ENCODE assay signal across 12 cellular contexts in genomic region chr5:127867006-127867788, GRCh38.
A peak's percentile ranks its signal among the peaks of the same experiment; 100 is the strongest.
DNase-seq lines count a peak whose midpoint lies in the region; ATAC-seq and TF ChIP-seq lines count a peak whose summit lies in the region.
"Had no signal": no experiment of that assay in that cellular context is flagged by ENCODE, and none has a peak within 500 bp of the region (broad histone marks: within the 10 kb centered on the region; RNA-seq: fewer than 3 reads in every experiment).

No MANE protein-coding gene starts in this region.

- ATAC-seq in GM21423 (IDR thresholded peaks at IDR 0.05; ENCODE audit: unreplicated experiment) = peak; percentile 71
- ATAC-seq in HG03196 (IDR thresholded peaks at IDR 0.05; ENCODE audit: unreplicated experiment) = peak; percentile 87

- TF ChIP-seq CTCF in GM12865 (IDR thresholded peaks at IDR 0.05; ENCODE audit: insufficient read depth, low read depth, low read length, missing control alignments) (no peak), epithelial cell of esophagus (IDR thresholded peaks at IDR 0.05; ENCODE audit: insufficient read depth, low read depth, low read length, missing control alignments) (no peak), GM10248 (IDR thresholded peaks at IDR 0.05; ENCODE audit: control extremely low read depth, extremely low read depth, low read depth, missing control alignments) (no peak)

- DNase-seq in GM12865 (ENCODE audit: low read depth) (peak; percentile 73), epithelial cell of esophagus (ENCODE audit: low read depth) (peak; percentile 57), NCI-H1092 (lab: John Stamatoyannopoulos, UW) (no peak), Ammon's horn (ENCODE audit: low spot score) (no peak), ACHN (no peak), GM10248 (ENCODE audit: extremely low spot score) (no peak)
- DNase-seq: activated CD4-positive, CD25-positive, alpha-beta regulatory T cell treated with anti-CD3 and anti-CD28 coated beads, Interleukin-2, amount 50 U/mL, for 72 hours; kidney; stimulated activated CD4-positive, alpha-beta T cell treated with anti-CD3 and anti-CD28 coated beads, Interleukin-2, amount 100 ng/mL, for 24 hours; testis had no signal

- no peak overlapping the region for H3K4me3 ChIP-seq in GM12865 (ENCODE audit: low read depth, low read length)
- H3K4me3 ChIP-seq in epithelial cell of esophagus (ENCODE audit: low read length) = no peak overlapping the region
- H3K4me3 ChIP-seq: testis had no signal

- in situ Hi-C loops in ACHN (cut with HindIII; ENCODE audit: low pct_ligation_motif_present, low pct_unique_long_range_greater_than_20kb, low sequenced_read_pairs) = no loop called here

- CTCF ChIA-PET in GM10248 (lab: Yijun Ruan, JAX) = interaction anchor here (0.8 to 3.5 kb wide), 8 partner anchors 8 to 311 kb away, joined by 3 to 22 read pairs (median 4); no protein-coding TSS in a partner anchor

- POLR2A ChIA-PET in GM10248 (lab: Yijun Ruan, JAX) = no interaction called here

Comparison
In these comparisons a context has a peak if more than half of its experiments do, and no peak if none do; other contexts are left out.
1. DNase-seq: peak in GM12865 (single experiment) and epithelial cell of esophagus (single experiment); none in NCI-H1092 (single experiment), Ammon's horn (single experiment), ACHN (single experiment) and GM10248 (single experiment).